6 cellular contexts compared by ENCODE assay signal in genomic region chrX:128543114-128543513, GRCh38.
"Had no signal": no experiment of that assay in that cellular context is flagged by ENCODE, and none has a peak within 500 bp of the region (broad histone marks: within the 10 kb centered on the region; RNA-seq: fewer than 3 reads in every experiment).

No MANE protein-coding gene starts in this region.

- ATAC-seq: GM23338, HepG2 had no signal

- H3K4me2 ChIP-seq: GM23338 had no signal

- H3K27ac ChIP-seq: HL-60 had no signal

- DNase-seq: H9, HCEC 1CT, KBM-7 had no signal

- H2AFZ ChIP-seq: GM23338 had no signal

- H3K4me3 ChIP-seq: GM23338 had no signal
